26 cellular contexts compared by ENCODE assay signal in the genomic region with DNA sequence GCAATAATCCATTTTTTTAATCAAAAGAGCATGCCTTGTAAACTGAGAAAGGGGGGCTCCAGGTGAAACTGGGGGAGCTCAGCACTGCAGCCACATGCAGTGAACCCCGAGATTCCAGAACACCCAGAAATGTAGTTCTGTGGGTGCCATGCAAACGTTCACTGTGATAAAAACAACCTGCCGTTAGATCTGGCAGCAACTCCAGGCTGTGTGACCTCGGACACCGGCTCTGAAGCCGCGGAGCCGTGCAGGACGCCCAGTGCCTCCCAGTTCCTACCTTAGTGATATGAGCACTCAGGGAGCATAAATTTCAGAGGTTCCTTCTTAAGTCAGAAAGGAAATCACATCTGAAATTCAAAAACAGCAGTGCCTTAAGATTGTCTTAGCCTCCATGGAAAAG.
"Had no signal": no experiment of that assay in that cellular context is flagged by ENCODE, and none has a peak within 500 bp of the region (broad histone marks: within the 10 kb centered on the region; RNA-seq: fewer than 3 reads in every experiment).

No MANE protein-coding gene starts in this region.

- H3K9me3 ChIP-seq: adrenal gland, SJCRH30 had no signal

- H3K27ac ChIP-seq: adrenal gland, SJCRH30, SK-N-MC had no signal

- H3K4me1 ChIP-seq: adrenal gland had no signal

- FAIRE-seq: bronchial epithelial cell had no signal

- H3K27me3 ChIP-seq: adrenal gland, SJCRH30 had no signal

- H3K4me3 ChIP-seq: adrenal gland, SJCRH30, SK-N-MC had no signal

- H3K36me3 ChIP-seq: adrenal gland, SJCRH30 had no signal

- ATAC-seq: activated naive CD4-positive, alpha-beta T cell treated with anti-CD3 and anti-CD28 coated beads, Interleukin-2, amount 50 U/mL, for 72 hours; activated T-cell treated with anti-CD3 and anti-CD28 coated beads, Interleukin-2, amount 50 U/mL, for 4 hours; Panc1 had no signal

- DNase-seq: activated CD4-positive, alpha-beta memory T cell treated with anti-CD3 and anti-CD28 coated beads for 36 hours; activated CD4-positive, alpha-beta T cell treated with anti-CD3 and anti-CD28 coated beads, Interleukin-2, amount 50 U/mL, for 1 hour; activated CD8-positive, alpha-beta memory T cell treated with anti-CD3 and anti-CD28 coated beads, Interleukin-2, amount 50 U/mL, for 4 hours; activated gamma-delta T cell treated with Interleukin-2 at 50 U/mL for 16 hours; activated naive CD4-positive, alpha-beta T cell treated with anti-CD3 and anti-CD28 coated beads for 36 hours; activated T-cell treated with anti-CD3 and anti-CD28 coated beads for 4 hours; activated T-cell treated with anti-CD3 and anti-CD28 coated beads, Interleukin-2, amount 50 U/mL, for 4 hours; anterior cingulate cortex; central memory CD4-positive, alpha-beta T cell; NCI-H1105 treated with DMSO at 0.1 percent for 48 hours; NCI-H1436 treated with DMSO at 0.1 percent for 48 hours; NCI-H1694 treated with DMSO at 0.1 percent for 48 hours; NCI-H2029 treated with DMSO at 0.1 percent for 48 hours; NCI-H2107; NCI-H2171; NCI-H446; NCI-H524; NCI-H69; SHP77; SJCRH30; T1000 had no signal
